Comparison of ENCODE assay signal across 9 cellular contexts in the genomic region with DNA sequence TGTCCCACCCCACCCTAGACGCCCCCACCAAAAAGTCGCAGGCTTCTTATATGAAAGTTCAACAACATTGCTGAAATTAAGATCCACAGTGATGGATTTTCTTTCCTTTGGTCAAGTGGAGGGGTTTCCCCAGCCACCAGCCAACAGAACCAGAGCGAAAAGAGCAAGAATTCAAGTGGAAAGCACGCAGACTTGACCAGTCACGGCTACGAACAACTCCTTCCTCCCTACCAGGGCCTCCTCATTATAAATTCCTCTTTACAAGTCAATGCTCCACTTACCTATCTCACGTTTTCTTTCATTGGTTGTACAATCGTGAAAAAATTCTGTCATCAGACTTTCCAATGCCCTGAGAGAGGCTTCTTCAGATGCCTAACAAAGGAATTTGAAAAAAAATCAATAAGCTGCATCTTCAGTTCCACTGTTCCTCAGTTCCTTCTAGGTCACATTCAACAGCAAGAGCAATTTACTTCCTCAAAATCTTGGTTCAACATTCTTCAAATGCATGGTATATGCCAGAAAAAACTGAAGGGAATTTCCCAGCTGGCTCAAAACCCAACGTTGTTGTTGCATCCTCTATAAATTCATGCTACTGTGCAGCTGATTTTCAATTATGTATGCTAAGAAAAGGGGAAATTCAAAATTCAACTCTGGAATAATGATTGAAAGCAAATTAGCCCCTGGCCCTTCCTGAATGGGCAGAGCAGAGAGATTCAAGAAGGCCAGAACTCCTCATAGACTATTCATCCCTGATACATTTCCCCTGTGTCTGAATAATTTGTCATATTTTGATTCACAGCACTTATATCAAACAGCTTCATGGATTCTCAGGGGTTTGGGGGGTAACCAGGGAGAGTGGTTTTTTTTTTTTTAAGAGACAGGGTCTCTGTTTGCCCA. TPM values are rescaled to one million over a fixed set of nuclear protein-coding genes. Genes with fewer than 3 reads are reported as not detected.
DNase-seq lines count a peak whose midpoint lies in the region; ATAC-seq, FAIRE-seq and TF ChIP-seq lines count a peak whose summit lies in the region.
"Had no signal": no experiment of that assay in that cellular context is flagged by ENCODE, and none has a peak within 500 bp of the region (broad histone marks: within the 10 kb centered on the region; RNA-seq: fewer than 3 reads in every experiment).

No MANE protein-coding gene starts in this region.

- H2AFZ ChIP-seq in IMR-90 (replicated peaks; ENCODE audit: low read length, poor library complexity) = no peak overlapping the region

- peak overlapping the region; percentile 83 for H2BK120ac ChIP-seq in IMR-90 (ENCODE audit: low read depth, low read length)
- H2BK120ac ChIP-seq in mesendoderm (ENCODE audit: low read depth, low read length) = no peak overlapping the region

- peak overlapping the region in 8 of 11 experiments; percentile 2 to 81 (median 66); a peak in 12 of 22 replicates for H3K9ac ChIP-seq in BLaER1 treated with 17β-estradiol and CSF1 and Interleukin-3, amounts not matched to agents 10 nM and 100 nM
- H3K9ac ChIP-seq in IMR-90 (ENCODE audit: low read depth, low read length) = peak overlapping the region; percentile 1; the same call in 1 of the 2 replicates
- H3K9ac ChIP-seq in mesendoderm (ENCODE audit: low read length) = no peak overlapping the region

- in situ Hi-C loops in IMR-90 (cut with MboI; ENCODE audit: low sequenced_read_pairs) = no loop called here

- H3K36me3 ChIP-seq in BLaER1 treated with 17β-estradiol and CSF1 and Interleukin-3, amounts not matched to agents 10 nM and 100 nM = peaks cover 25 to 90% (median 74%) of the 10 kb centered on the region in 11 experiments
- H3K36me3 ChIP-seq in IMR-90 (ENCODE audit: control insufficient read depth, insufficient read depth, low read length) (peaks cover 14% of the 10 kb centered on the region), mesendoderm (ENCODE audit: control insufficient read depth, insufficient read depth, low read length) (peaks cover 1% of the 10 kb centered on the region)

- H4K91ac ChIP-seq in IMR-90 (ENCODE audit: insufficient read depth, low read depth, low read length) = peak overlapping the region; percentile 81

- H4K5ac ChIP-seq in IMR-90 (ENCODE audit: low read depth, low read length) (peak overlapping the region; percentile 86), mesendoderm (ENCODE audit: low read length) (no peak overlapping the region)

- peaks cover 36% of the 10 kb centered on the region for H3K79me2 ChIP-seq in mesendoderm (ENCODE audit: control insufficient read depth, insufficient read depth, low read length)

- ATAC-seq in IMR-90 (ENCODE audit: low read depth) (peak; percentile 10), HG03342 (IDR thresholded peaks at IDR 0.05; ENCODE audit: unreplicated experiment) (no peak), HG02571 (IDR thresholded peaks at IDR 0.05; ENCODE audit: unreplicated experiment) (no peak)

- 95% methylated on average over 3 of the region's 9 CpGs; no CpG with 5 or more reads in 1 of the 2 experiments for WGBS in IMR-90 (ENCODE audit: extremely low coverage in 2 of 2, insufficient read length in 1 of 2), 2 experiments
- no CpG with 5 or more reads among the region's 9 CpGs for WGBS in mesendoderm (ENCODE audit: extremely low coverage, insufficient coverage, low lambda C conversion rate)

- peaks cover 26% of the 10 kb centered on the region for H3K9me1 ChIP-seq in IMR-90 (ENCODE audit: insufficient read depth, low read length)

- H4K20me1 ChIP-seq in BLaER1 treated with 17β-estradiol and CSF1 and Interleukin-3, amounts not matched to agents 10 nM and 100 nM = peaks cover 0 to 99% (median 59%) of the 10 kb centered on the region in 11 experiments; a peak in 17 of 22 replicates
- peaks cover 23% of the 10 kb centered on the region for H4K20me1 ChIP-seq in IMR-90 (ENCODE audit: insufficient read depth, low read length)

- peaks cover 68% of the 10 kb centered on the region for H3K36me3 Mint-ChIP-seq in activated naive CD8-positive, alpha-beta T cell treated with anti-CD3 and anti-CD28 coated beads for 36 hours

- H3K56ac ChIP-seq in IMR-90 (ENCODE audit: extremely low read depth, insufficient read depth, low read length) = peak overlapping the region; percentile 40; the same call in 1 of the 2 replicates
- H3K56ac ChIP-seq in mesendoderm (ENCODE audit: low read length) = no peak overlapping the region

- peak overlapping the region; percentile 64 for H3K14ac ChIP-seq in IMR-90 (replicated peaks; ENCODE audit: low read depth, low read length)

- peak overlapping the region; percentile 55; the same call in 1 of the 3 replicates for H2BK15ac ChIP-seq in IMR-90 (ENCODE audit: low read depth, low read length)
- no peak overlapping the region for H2BK15ac ChIP-seq in mesendoderm (replicated peaks; ENCODE audit: low read depth)

- no peak for TF ChIP-seq CTCF in IMR-90 (conservative IDR thresholded peaks at IDR 0.05; ENCODE audit: low read depth, low read length)

- peak overlapping the region; percentile 72 for H3K4ac ChIP-seq in IMR-90 (ENCODE audit: low read depth, low read length)
- H3K4ac ChIP-seq in mesendoderm (ENCODE audit: low read depth, low read length) = no peak overlapping the region

- H3K4me2 ChIP-seq in BLaER1 treated with 17β-estradiol and CSF1 and Interleukin-3, amounts not matched to agents 10 nM and 100 nM = peak overlapping the region; percentile 10 to 88 (median 62); a peak in 21 of 22 replicates
- H3K4me2 ChIP-seq in IMR-90 (ENCODE audit: low read depth, low read length) = peak overlapping the region; percentile 15; the same call in 1 of the 2 replicates
- H3K4me2 ChIP-seq in mesendoderm (ENCODE audit: low read length) = no peak overlapping the region

- no TSS peak for BruUV-seq in IMR-90 (replicated peaks; lab: Mats Ljungman, UMichigan)

- H3K79me1 ChIP-seq in IMR-90 (ENCODE audit: low read depth in 1 of 2, low read length in 2 of 2) (peaks cover 18 to 77% of the 10 kb centered on the region in 2 experiments), mesendoderm (ENCODE audit: low read length) (peaks cover 16% of the 10 kb centered on the region)

- FAIRE-seq in HTR-8/SVneo (lab: Jason Lieb, UNC) = no peak

- peak overlapping the region; percentile 79 for H2BK20ac ChIP-seq in IMR-90 (ENCODE audit: low read depth, low read length)

- dilution Hi-C loops in IMR-90 (cut with HindIII; ENCODE audit: low sequenced_read_pairs, unreplicated experiment) = no loop called here

- H2BK5ac ChIP-seq in IMR-90 (ENCODE audit: low read depth, low read length, poor library complexity, severe bottlenecking) (peak overlapping the region; percentile 89), mesendoderm (ENCODE audit: low read length) (no peak overlapping the region)

- DNase-seq in IMR-90 (peak; percentile 70), mesendoderm (no peak), HTR-8/SVneo (ENCODE audit: insufficient read length, low spot score) (no peak), Ammon's horn (ENCODE audit: low spot score) (no peak)
- DNase-seq in activated naive CD8-positive, alpha-beta T cell treated with anti-CD3 and anti-CD28 coated beads for 36 hours = no peak
- DNase-seq: stimulated activated CD4-positive, alpha-beta T cell treated with anti-CD3 and anti-CD28 coated beads, Interleukin-4, amount 100 ng/mL, for 24 hours had no signal

- POLR2A ChIA-PET in IMR-90 (lab: Charles Lee; ENCODE audit: unreplicated experiment) = interaction anchor here (0.5 kb wide), 1 partner anchor 9 kb away, joined by 11 read pairs; no protein-coding TSS in a partner anchor

- no peak for TF ChIP-seq POLR2A in IMR-90 (IDR thresholded peaks at IDR 0.05; ENCODE audit: low read depth, low read length)

- no peaks in the 10 kb centered on the region for H3K27me3 Mint-ChIP-seq in activated naive CD8-positive, alpha-beta T cell treated with anti-CD3 and anti-CD28 coated beads for 36 hours

- CTCF ChIA-PET in IMR-90 (lab: Yijun Ruan, JAX) = interaction anchor here (0.6 to 1.5 kb wide), 3 partner anchors 9 to 29 kb away, joined by 3 to 4 read pairs (median 4); no protein-coding TSS in a partner anchor

- H2AK5ac ChIP-seq in IMR-90 (ENCODE audit: low read depth, low read length) (peak overlapping the region; percentile 91), mesendoderm (ENCODE audit: low read length) (no peak overlapping the region)

- H4K8ac ChIP-seq in IMR-90 (ENCODE audit: low read depth in 2 of 2, low read length in 2 of 2) (peak overlapping the region; percentile 44 to 81; a peak in 3 of 4 replicates), mesendoderm (ENCODE audit: low read depth, low read length) (no peak overlapping the region)

- peak overlapping the region in 3 of 10 experiments; percentile 43 to 48 (median 48); a peak in 6 of 20 replicates for H3K4me3 ChIP-seq in BLaER1 treated with 17β-estradiol and CSF1 and Interleukin-3, amounts not matched to agents 10 nM and 100 nM
- no peak overlapping the region for H3K4me3 ChIP-seq in IMR-90 (ENCODE audit: insufficient read depth, low read depth, low read length)
- H3K4me3 ChIP-seq in mesendoderm (ENCODE audit: low read length) = no peak overlapping the region

- H3K23ac ChIP-seq in IMR-90 (ENCODE audit: low read depth, low read length) (peak overlapping the region; percentile 44; the same call in 1 of the 2 replicates), mesendoderm (ENCODE audit: low read length) (no peak overlapping the region)

- peaks cover 4% of the 10 kb centered on the region for H3K9me3 Mint-ChIP-seq in activated naive CD8-positive, alpha-beta T cell treated with anti-CD3 and anti-CD28 coated beads for 36 hours

- peak overlapping the region; percentile 89 for H3K27ac Mint-ChIP-seq in activated naive CD8-positive, alpha-beta T cell treated with anti-CD3 and anti-CD28 coated beads for 36 hours

- intact Hi-C loops in IMR-90 (cut with micrococcal nuclease) = loop anchor here (2.0 kb wide), 1 partner anchor 16 kb away; no protein-coding TSS in a partner anchor

- no peak overlapping the region for H3K4me3 Mint-ChIP-seq in activated naive CD8-positive, alpha-beta T cell treated with anti-CD3 and anti-CD28 coated beads for 36 hours

- H3K9me3 ChIP-seq in BLaER1 treated with 17β-estradiol and CSF1 and Interleukin-3, amounts not matched to agents 10 nM and 100 nM (replicated peaks in 1 of 11) = peaks cover 0 to 15% (median 14%) of the 10 kb centered on the region in 11 experiments; a peak in 15 of 22 replicates
- no peaks in the 10 kb centered on the region for H3K9me3 ChIP-seq in IMR-90 (ENCODE audit: control insufficient read depth, insufficient read depth, low read length)

- peaks cover 16 to 97% (median 32%) of the 10 kb centered on the region in 10 experiments; a peak in 19 of 20 replicates for H3K4me1 ChIP-seq in BLaER1 treated with 17β-estradiol and CSF1 and Interleukin-3, amounts not matched to agents 10 nM and 100 nM
- H3K4me1 ChIP-seq in IMR-90 (ENCODE audit: control insufficient read depth, insufficient read depth, low read length) (peaks cover 26% of the 10 kb centered on the region), mesendoderm (ENCODE audit: control insufficient read depth, low read depth, low read length) (peaks cover 2% of the 10 kb centered on the region)

- H3K27ac ChIP-seq in BLaER1 treated with 17β-estradiol and CSF1 and Interleukin-3, amounts not matched to agents 10 nM and 100 nM = peak overlapping the region in 10 of 11 experiments; percentile 36 to 89 (median 74); a peak in 19 of 22 replicates
- H3K27ac ChIP-seq in IMR-90 (ENCODE audit: insufficient read depth, low read length) = peak overlapping the region; percentile 73
- H3K27ac ChIP-seq in mesendoderm (ENCODE audit: low read depth, low read length) = no peak overlapping the region

- H3K4me1 Mint-ChIP-seq in activated naive CD8-positive, alpha-beta T cell treated with anti-CD3 and anti-CD28 coated beads for 36 hours = peaks cover 68% of the 10 kb centered on the region

- no peak for TF ChIP-seq RAD21 in IMR-90 (IDR thresholded peaks at IDR 0.05; ENCODE audit: low read length)

- H3K18ac ChIP-seq in IMR-90 (ENCODE audit: low read depth, low read length) (peak overlapping the region; percentile 79), mesendoderm (ENCODE audit: low read length) (peak overlapping the region; percentile 68)

- H2AK9ac ChIP-seq in IMR-90 (replicated peaks; ENCODE audit: low read depth, low read length, poor library complexity) = no peak overlapping the region

- no peaks in the 10 kb centered on the region for H3K27me3 ChIP-seq in BLaER1 treated with 17β-estradiol and CSF1 and Interleukin-3, amounts not matched to agents 10 nM and 100 nM
- H3K27me3 ChIP-seq in IMR-90 (ENCODE audit: control insufficient read depth, insufficient read depth, low read length) (no peaks in the 10 kb centered on the region), mesendoderm (ENCODE audit: insufficient read depth, low read length, poor library complexity) (no peaks in the 10 kb centered on the region)

RNA-seq across cellular contexts. Expression of gene XPO6, which starts 30.9 kb away (rescaled TPM):
- 103 and 108 TPM in 2 replicates for total RNA-seq in IMR-90 (2012; rRNA removed)
- 184 and 202 TPM in 2 replicates for polyA plus RNA-seq in IMR-90 (2012; rRNA removed)
- polyA plus RNA-seq in IMR-90 (2012; cell fraction: cytosol; rRNA removed) = 213 and 433 TPM in 2 replicates
- polyA plus RNA-seq in IMR-90 (2012; cell fraction: nucleus; rRNA removed; ENCODE audit: low replicate concordance) = 272 and 467 TPM in 2 replicates
- 100 to 1,000 TPM; 234 to 241 TPM for total RNA-seq in activated naive CD8-positive, alpha-beta T cell treated with anti-CD3 and anti-CD28 coated beads for 36 hours
- polyA plus RNA-seq in mesendoderm (2013, experiment 1 of 2) = 68.5 TPM
- polyA plus RNA-seq in mesendoderm (2013, experiment 2 of 2) = 69.8 TPM
